Comparison of ENCODE assay signal across 1 cellular context in the genomic region with DNA sequence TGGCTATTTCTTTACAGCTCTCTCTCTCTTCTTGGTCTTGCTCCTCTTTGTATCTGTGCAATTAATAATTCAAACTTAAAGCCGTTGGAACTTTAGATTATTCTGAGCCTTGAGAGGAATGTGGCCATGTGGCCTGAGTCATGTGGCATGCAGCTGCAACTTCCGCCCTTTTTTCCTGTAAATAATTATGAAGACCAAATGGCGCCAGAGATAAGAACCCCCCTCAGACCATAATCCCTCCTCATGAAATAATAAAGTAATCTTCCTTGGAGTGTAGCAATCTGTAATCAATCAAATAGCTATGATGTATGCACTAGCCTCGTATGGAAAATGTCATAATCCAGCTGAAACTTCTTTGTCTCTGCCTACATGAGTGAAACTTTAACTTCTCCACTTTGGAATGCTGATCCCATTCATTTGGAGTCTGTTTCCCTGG.
TF ChIP-seq lines count a peak whose summit lies in the region.

No MANE protein-coding gene starts in this region.

TF ChIP-seq in endothelial cell of umbilical vein, 7 proteins besides CTCF, POLR2A, EP300 and RAD21 (continued from another document):
- TF ChIP-seq, protein P1, sequence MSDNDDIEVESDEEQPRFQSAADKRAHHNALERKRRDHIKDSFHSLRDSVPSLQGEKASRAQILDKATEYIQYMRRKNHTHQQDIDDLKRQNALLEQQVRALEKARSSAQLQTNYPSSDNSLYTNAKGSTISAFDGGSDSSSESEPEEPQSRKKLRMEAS (IDR thresholded peaks at IDR 0.05; ENCODE audit: insufficient read depth, insufficient read length), result peak; percentile 83
- peak; percentile 74 for TF ChIP-seq MYC (IDR thresholded peaks at IDR 0.05; ENCODE audit: low read depth, low read length)
- TF ChIP-seq GATA2 (IDR thresholded peaks at IDR 0.05; ENCODE audit: insufficient read depth, insufficient read length, low read depth, low read length), result peak; percentile 95
- no peak for TF ChIP-seq EZH2 (IDR thresholded peaks at IDR 0.05; ENCODE audit: borderline replicate concordance, low read depth, low read length, severe bottlenecking)
- peak; percentile 91 for TF ChIP-seq JUN (IDR thresholded peaks at IDR 0.05; ENCODE audit: borderline replicate concordance, insufficient read depth, insufficient read length, low read depth)
